Comparison of ENCODE assay signal across 27 cellular contexts in genomic region chr6:152848919-152849318, GRCh38.
"Had no signal": no experiment of that assay in that cellular context is flagged by ENCODE, and none has a peak within 500 bp of the region (broad histone marks: within the 10 kb centered on the region; RNA-seq: fewer than 3 reads in every experiment).

No MANE protein-coding gene starts in this region.

- H3K4me3 ChIP-seq: stomach, suprapubic skin, testis, thoracic aorta, thyroid gland, tibial artery, tibial nerve, transverse colon, upper lobe of left lung, upper lobe of right lung, uterus, vagina had no signal

- DNase-seq: stimulated activated CD4-positive, alpha-beta T cell treated with anti-CD3 and anti-CD28 coated beads, Interleukin-2, amount 100 ng/mL, for 48 hours; stimulated activated CD4-positive, alpha-beta T cell treated with anti-CD3 and anti-CD28 coated beads, Interleukin-4, amount 100 ng/mL, for 1 hour; stimulated activated CD4-positive, alpha-beta T cell treated with anti-CD3 and anti-CD28 coated beads, Interleukin-4, amount 100 ng/mL, for 24 hours; stimulated activated CD4-positive, alpha-beta T cell treated with anti-CD3 and anti-CD28 coated beads, Interleukin-4, amount 100 ng/mL, for 4 hours; stimulated activated CD8-positive, alpha-beta memory T cell treated with anti-CD3 and anti-CD28 coated beads, Interleukin-4, amount 100 ng/mL, for 48 hours; stimulated activated naive B cell treated with anti-CD40 and anti-IgM and Interleukin-4, amounts not matched to agents 10 μg/mL and 1 μg/mL and 100 μg/mL, for 72 hours; stimulated activated naive CD4-positive, alpha-beta T cell; stimulated activated naive CD4-positive, alpha-beta T cell treated with Interleukin-2 at 50 U/mL for 16 hours; stimulated activated naive CD8-positive, alpha-beta T cell treated with anti-CD3 and anti-CD28 coated beads, Interleukin-15, amount 100 ng/mL, for 72 hours; stimulated activated naive CD8-positive, alpha-beta T cell treated with anti-CD3 and anti-CD28 coated beads, Interleukin-15, Interleukin-2, amounts not matched to agents 100 U/mL and 50 U/mL, for 24 hours; stomach; substantia nigra; testis; thyroid gland; tibial artery; transverse colon; trophoblast cell; upper lobe of left lung; upper lobe of right lung; uterus had no signal

- H3K4me1 ChIP-seq: stomach, suprapubic skin, testis, thyroid gland, tibial artery, tibial nerve, transverse colon, upper lobe of left lung, upper lobe of right lung, uterus, vagina had no signal

- H3K36me3 ChIP-seq: stomach, suprapubic skin, thoracic aorta, thyroid gland, tibial artery, tibial nerve, transverse colon, upper lobe of left lung, upper lobe of right lung, uterus, vagina had no signal

- H3K27me3 ChIP-seq: stomach, suprapubic skin, testis, thyroid gland, tibial artery, tibial nerve, transverse colon, upper lobe of left lung, upper lobe of right lung, uterus, vagina had no signal

- H3K27ac ChIP-seq: stomach, suprapubic skin, testis, thoracic aorta, thyroid gland, tibial artery, tibial nerve, transverse colon, upper lobe of left lung, upper lobe of right lung, uterus, vagina had no signal

- FAIRE-seq: urothelium cell line had no signal

- H3K9me3 ChIP-seq: stomach, suprapubic skin, testis, thoracic aorta, thyroid gland, tibial artery, tibial nerve, transverse colon, upper lobe of left lung, upper lobe of right lung, uterus, vagina had no signal

- ATAC-seq: stimulated activated effector memory CD8-positive, alpha-beta T cell treated with anti-CD3 and anti-CD28 coated beads, Interleukin-12 subunit alpha, Interleukin-12 subunit beta, amount 100 ng/mL, for 72 hours; stimulated activated memory B cell treated with anti-CD40 and anti-IgM and Interleukin-4, amounts not matched to agents 10 μg/mL and 1 μg/mL and 100 μg/mL, for 72 hours; stimulated activated naive B cell treated with anti-CD40 and anti-IgM and Interleukin-4, amounts not matched to agents 10 μg/mL and 1 μg/mL and 100 μg/mL, for 72 hours; stimulated activated naive CD8-positive, alpha-beta T cell treated with anti-CD3 and anti-CD28 coated beads, Interleukin-15, amount 100 ng/mL, for 72 hours; stimulated activated naive CD8-positive, alpha-beta T cell treated with anti-CD3 and anti-CD28 coated beads, Interleukin-15, Interleukin-2, amounts not matched to agents 100 U/mL and 50 U/mL, for 24 hours; upper lobe of right lung had no signal
